ENCODE assay signal across 28 cellular contexts in genomic region chr2:91839904-91840868, GRCh38.
DNase-seq lines count a peak whose midpoint lies in the region; ATAC-seq, FAIRE-seq and TF ChIP-seq lines count a peak whose summit lies in the region.
"Had no signal": no experiment of that assay in that cellular context is flagged by ENCODE, and none has a peak within 500 bp of the region (broad histone marks: within the 10 kb centered on the region; RNA-seq: fewer than 3 reads in every experiment).

No MANE protein-coding gene starts in this region.

- no peak overlapping the region for H3K9ac ChIP-seq in astrocyte (ENCODE audit: low read length)

- H3K4me3 Mint-ChIP-seq in activated CD4-positive, alpha-beta T cell treated with anti-CD3 and anti-CD28 coated beads, Interleukin-2, amount 10 ng/mL, durations not matched to agents 24 days and 14 days = no peak overlapping the region
- H3K4me3 Mint-ChIP-seq in astrocyte (ENCODE audit: unreplicated experiment) (no peak overlapping the region), osteocyte (ENCODE audit: unreplicated experiment) (no peak overlapping the region)
- H3K4me3 Mint-ChIP-seq: activated naive CD4-positive, alpha-beta T cell treated with anti-CD3 and anti-CD28 coated beads, Interleukin-2, amount 10 ng/mL, durations not matched to agents 7 days and 5 days; dendritic cell treated with granulocyte-macrophage colony-stimulating factor and Interleukin-4, amounts not matched to agents 40 ng/mL and 50 ng/mL, for 4 days; T-helper 2 cell treated with Interferon-gamma antibody and Interleukin-4, amounts not matched to agents 5 μg/mL and 100 μg/mL, for 36 hours had no signal

- TF ChIP-seq CTCF in astrocyte (IDR thresholded peaks at IDR 0.05; ENCODE audit: insufficient read depth, low read depth, low read length) (no peak), osteocyte (IDR thresholded peaks at IDR 0.05) (no peak), thoracic aorta (IDR thresholded peaks at IDR 0.05) (no peak)

- H3K4me3 ChIP-seq in astrocyte (ENCODE audit: insufficient read depth, low read depth, low read length) = no peak overlapping the region
- peak overlapping the region; percentile 43 for H3K4me3 ChIP-seq in thoracic aorta
- H3K4me3 ChIP-seq: thyroid gland had no signal

- no peaks in the 10 kb centered on the region for H3K4me1 Mint-ChIP-seq in activated CD4-positive, alpha-beta T cell treated with anti-CD3 and anti-CD28 coated beads, Interleukin-2, amount 10 ng/mL, durations not matched to agents 24 days and 14 days
- H3K4me1 Mint-ChIP-seq in astrocyte (ENCODE audit: low read depth, unreplicated experiment) (no peaks in the 10 kb centered on the region), osteocyte (ENCODE audit: unreplicated experiment) (no peaks in the 10 kb centered on the region)
- H3K4me1 Mint-ChIP-seq: activated naive CD4-positive, alpha-beta T cell treated with anti-CD3 and anti-CD28 coated beads, Interleukin-2, amount 10 ng/mL, durations not matched to agents 7 days and 5 days had no signal

- no peaks in the 10 kb centered on the region for H3K79me2 ChIP-seq in astrocyte (ENCODE audit: insufficient read depth, low read length)

- peak; percentile 30 for DNase-seq in activated CD4-positive, alpha-beta T cell treated with anti-CD3 and anti-CD28 coated beads, Interleukin-2, amount 10 ng/mL, durations not matched to agents 24 days and 14 days
- DNase-seq in activated CD4-positive, alpha-beta T cell treated with anti-CD3 and anti-CD28 coated beads, Interleukin-2, amount 50 U/mL, for 4 hours = no peak
- DNase-seq in astrocyte (ENCODE audit: low read depth) (no peak), osteocyte (ENCODE audit: extremely low spot score, unreplicated experiment) (peak; percentile 81), thoracic aorta (ENCODE audit: low spot score) (no peak), HCEC 1CT (no peak), H4 (ENCODE audit: low spot score) (no peak)
- DNase-seq: 8988T; activated CD4-positive, alpha-beta T cell treated with anti-CD3 and anti-CD28 coated beads for 4 hours; activated naive CD4-positive, alpha-beta T cell treated with anti-CD3 and anti-CD28 coated beads, Interleukin-2, amount 10 ng/mL, durations not matched to agents 7 days and 5 days; activated T-cell treated with anti-CD3 and anti-CD28 coated beads, Interleukin-2, amount 50 U/mL, for 48 hours; amygdala; BE2C; caudate nucleus; DMS79 treated with DMSO at 0.1 percent for 48 hours; MV-4-11; NCI-H1694 treated with DMSO at 0.1 percent for 48 hours; NCI-H69; RPMI8226; stimulated activated CD4-positive, alpha-beta T cell treated with anti-CD3 and anti-CD28 coated beads, Interleukin-12 subunit alpha, Interleukin-12 subunit beta, amount 100 ng/mL, for 4 hours; stimulated activated CD4-positive, alpha-beta T cell treated with anti-CD3 and anti-CD28 coated beads, Interleukin-4, amount 100 ng/mL, for 24 hours; stimulated activated naive CD4-positive, alpha-beta T cell treated with Interleukin-2 at 50 U/mL for 16 hours; thyroid gland had no signal

- ATAC-seq in thoracic aorta (ENCODE audit: insufficient number of reproducible peaks, low FRiP score, low read depth) = no peak
- ATAC-seq in HG03135 (IDR thresholded peaks at IDR 0.05; ENCODE audit: unreplicated experiment) = no peak

- H4K20me1 ChIP-seq in astrocyte (ENCODE audit: insufficient read depth, low read length) = no peaks in the 10 kb centered on the region

- no peaks in the 10 kb centered on the region for H3K9me3 ChIP-seq in astrocyte (ENCODE audit: insufficient read depth, low read depth, low read length)
- H3K9me3 ChIP-seq in thoracic aorta = no peaks in the 10 kb centered on the region
- H3K9me3 ChIP-seq: BE2C, thyroid gland had no signal

- no peaks in the 10 kb centered on the region for H3K36me3 Mint-ChIP-seq in activated CD4-positive, alpha-beta T cell treated with anti-CD3 and anti-CD28 coated beads, Interleukin-2, amount 10 ng/mL, durations not matched to agents 24 days and 14 days (ENCODE audit: low read depth)
- H3K36me3 Mint-ChIP-seq in astrocyte (ENCODE audit: low read depth, unreplicated experiment) = no peaks in the 10 kb centered on the region
- no peaks in the 10 kb centered on the region for H3K36me3 Mint-ChIP-seq in osteocyte (ENCODE audit: unreplicated experiment)
- H3K36me3 Mint-ChIP-seq: activated naive CD4-positive, alpha-beta T cell treated with anti-CD3 and anti-CD28 coated beads, Interleukin-2, amount 10 ng/mL, durations not matched to agents 7 days and 5 days had no signal

- peaks cover 8% of the 10 kb centered on the region for H3K27me3 Mint-ChIP-seq in activated CD4-positive, alpha-beta T cell treated with anti-CD3 and anti-CD28 coated beads, Interleukin-2, amount 10 ng/mL, durations not matched to agents 24 days and 14 days
- H3K27me3 Mint-ChIP-seq in astrocyte (ENCODE audit: low read depth, unreplicated experiment) = peaks cover 5% of the 10 kb centered on the region
- H3K27me3 Mint-ChIP-seq in osteocyte (ENCODE audit: unreplicated experiment) = no peaks in the 10 kb centered on the region

- H3K27me3 ChIP-seq in astrocyte (ENCODE audit: insufficient read depth, low read length) (peaks cover 3% of the 10 kb centered on the region), thoracic aorta (replicated peaks; ENCODE audit: insufficient read depth) (no peaks in the 10 kb centered on the region)

- intact Hi-C loops in activated CD4-positive, alpha-beta T cell treated with anti-CD3 and anti-CD28 coated beads, Interleukin-2, amount 10 ng/mL, durations not matched to agents 24 days and 14 days (cut with micrococcal nuclease) = no loop called here

- H3K4me2 ChIP-seq in astrocyte (ENCODE audit: low read length) = peak overlapping the region; percentile 58

- no peak overlapping the region for H2AFZ ChIP-seq in astrocyte (ENCODE audit: low read depth, low read length)

- no peak overlapping the region for H3K27ac Mint-ChIP-seq in activated CD4-positive, alpha-beta T cell treated with anti-CD3 and anti-CD28 coated beads, Interleukin-2, amount 10 ng/mL, durations not matched to agents 24 days and 14 days
- H3K27ac Mint-ChIP-seq in astrocyte (ENCODE audit: unreplicated experiment) (no peak overlapping the region), osteocyte (ENCODE audit: unreplicated experiment) (no peak overlapping the region)
- H3K27ac Mint-ChIP-seq: activated naive CD4-positive, alpha-beta T cell treated with anti-CD3 and anti-CD28 coated beads, Interleukin-2, amount 10 ng/mL, durations not matched to agents 7 days and 5 days; dendritic cell treated with granulocyte-macrophage colony-stimulating factor and Interleukin-4, amounts not matched to agents 40 ng/mL and 50 ng/mL, for 4 days; T-helper 2 cell treated with Interferon-gamma antibody and Interleukin-4, amounts not matched to agents 5 μg/mL and 100 μg/mL, for 36 hours had no signal

- H3K36me3 ChIP-seq in astrocyte (ENCODE audit: insufficient read depth, low read length) (no peaks in the 10 kb centered on the region), thoracic aorta (no peaks in the 10 kb centered on the region)
- H3K36me3 ChIP-seq: BE2C, thyroid gland had no signal

- H3K4me1 ChIP-seq in astrocyte (ENCODE audit: insufficient read depth, low read length) = no peaks in the 10 kb centered on the region
- peaks cover 0 to 5% of the 10 kb centered on the region in 2 donors for H3K4me1 ChIP-seq in thoracic aorta (ENCODE audit: control insufficient read depth in 1 of 2, low read depth in 2 of 2)
- H3K4me1 ChIP-seq: BE2C had no signal

- no peak for FAIRE-seq in astrocyte (lab: Jason Lieb, UNC)
- FAIRE-seq: endometrium, H1 had no signal

- H3K9me3 Mint-ChIP-seq in activated CD4-positive, alpha-beta T cell treated with anti-CD3 and anti-CD28 coated beads, Interleukin-2, amount 10 ng/mL, durations not matched to agents 24 days and 14 days = no peaks in the 10 kb centered on the region
- peaks cover 12% of the 10 kb centered on the region for H3K9me3 Mint-ChIP-seq in astrocyte (ENCODE audit: unreplicated experiment)
- H3K9me3 Mint-ChIP-seq in osteocyte (ENCODE audit: unreplicated experiment) = no peaks in the 10 kb centered on the region
- H3K9me3 Mint-ChIP-seq: dendritic cell treated with granulocyte-macrophage colony-stimulating factor and Interleukin-4, amounts not matched to agents 40 ng/mL and 50 ng/mL, for 4 days; T-helper 2 cell treated with Interferon-gamma antibody and Interleukin-4, amounts not matched to agents 5 μg/mL and 100 μg/mL, for 36 hours had no signal

- H3K27ac ChIP-seq in astrocyte (ENCODE audit: low read depth, low read length) = no peak overlapping the region
- H3K27ac ChIP-seq in thoracic aorta = no peak overlapping the region
- H3K27ac ChIP-seq: thyroid gland had no signal

Comparison
In these comparisons a context has a peak if more than half of its experiments do, and no peak if none do; other contexts are left out.
1. DNase-seq: peak in activated CD4-positive, alpha-beta T cell treated with anti-CD3 and anti-CD28 coated beads, Interleukin-2, amount 10 ng/mL, durations not matched to agents 24 days and 14 days (single experiment) and osteocyte (single experiment); none in activated CD4-positive, alpha-beta T cell treated with anti-CD3 and anti-CD28 coated beads, Interleukin-2, amount 50 U/mL, for 4 hours (0 of 2), astrocyte (single experiment), thoracic aorta (single experiment), HCEC 1CT (single experiment) and H4 (single experiment).